ENCODE assay signal across 8 cellular contexts in the genomic region with DNA sequence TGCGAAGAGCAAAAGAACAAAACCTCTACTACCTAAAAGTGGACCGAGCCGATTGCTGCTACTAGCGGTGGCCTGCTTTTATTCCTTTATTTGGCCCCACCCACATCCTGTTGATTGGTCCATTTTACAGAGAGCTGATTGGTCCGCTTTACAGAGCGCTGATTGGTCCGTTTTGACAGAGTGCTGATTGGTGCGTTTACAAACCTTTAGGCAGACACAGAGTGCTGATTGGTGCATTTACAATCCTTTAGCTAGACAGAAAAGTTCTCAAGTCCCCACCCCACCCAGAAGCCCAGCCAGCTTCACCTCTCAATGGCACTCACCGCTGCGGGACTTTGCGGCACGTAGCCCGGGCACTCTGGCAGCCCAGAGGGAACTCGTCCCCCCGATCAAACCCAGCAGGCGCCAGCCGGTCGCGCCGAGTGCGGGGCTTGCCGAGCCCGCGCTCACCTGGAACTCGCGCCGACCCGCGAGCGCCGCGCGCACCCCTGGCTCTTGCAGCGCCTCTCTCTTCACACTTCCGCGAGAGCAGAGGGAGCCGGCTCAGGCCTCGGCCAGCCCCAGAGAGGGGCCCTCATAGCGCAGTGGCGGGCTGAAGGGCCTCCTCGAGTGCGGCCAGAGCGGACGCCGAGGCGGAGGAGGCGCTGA. TPM values are rescaled to one million over a fixed set of nuclear protein-coding genes. Genes with fewer than 3 reads are reported as not detected.
DNase-seq lines count a peak whose midpoint lies in the region; ATAC-seq, FAIRE-seq and TF ChIP-seq lines count a peak whose summit lies in the region.

No MANE protein-coding gene starts in this region.

- H2BK5ac ChIP-seq in mesenchymal stem cell (ENCODE audit: low read depth, low read length, poor library complexity, severe bottlenecking), result no peak overlapping the region

- no peaks in the 10 kb centered on the region for H3K9me3 Mint-ChIP-seq in Calu3 (ENCODE audit: low read depth, unreplicated experiment)

- H4K20me1 ChIP-seq in K562 (replicated peaks; ENCODE audit: control insufficient read depth, insufficient read depth, low read length), result no peaks in the 10 kb centered on the region

- POLR2A ChIA-PET in K562 (lab: Yijun Ruan, JAX), result interaction anchor here (0.6 to 0.8 kb wide), 2 partner anchors 8 to 47 kb away, joined by 3 read pairs; a partner anchor contains a TSS

- no peak overlapping the region for H2BK15ac ChIP-seq in mesenchymal stem cell (ENCODE audit: low read depth, poor library complexity, severe bottlenecking)

- no peak overlapping the region for H2BK120ac ChIP-seq in mesenchymal stem cell (ENCODE audit: low read depth, low read length)

- H3K4me2 ChIP-seq in K562 (ENCODE audit: insufficient read depth, low read length) (no peak overlapping the region), mesenchymal stem cell (ENCODE audit: low read length, poor library complexity, severe bottlenecking) (no peak overlapping the region)

- intact Hi-C loops in Calu3 (cut with micrococcal nuclease; ENCODE audit: unreplicated experiment), result no loop called here
- intact Hi-C loops in K562 (cut with micrococcal nuclease), result no loop called here

- H3K36me3 ChIP-seq in K562 (ENCODE audit: control insufficient read depth, insufficient read depth, low read length) (no peaks in the 10 kb centered on the region), mesenchymal stem cell (ENCODE audit: control insufficient read depth in 1 of 2, insufficient read depth in 2 of 2, low read depth in 1 of 2, low read length in 2 of 2) (no peaks in the 10 kb centered on the region)

- no peak for TF ChIP-seq RAD21 in K562 (CRISPR knock-in tag; conservative IDR thresholded peaks at IDR 0.05 in 1 of 2, IDR thresholded peaks at IDR 0.05 in 1 of 2)

- CTCF ChIA-PET in Calu3 (lab: Charles Lee), result interaction anchor here (0.6 kb wide), 1 partner anchor 267 kb away, joined by 3 read pairs; no protein-coding TSS in a partner anchor
- CTCF ChIA-PET in K562 (lab: Yijun Ruan, JAX; ENCODE audit: low intra/inter-chr PET ratio), result no interaction called here

- H3K79me2 ChIP-seq in K562 (ENCODE audit: control insufficient read depth, insufficient read depth, low read length), result no peaks in the 10 kb centered on the region

- no peak overlapping the region for H3K23ac ChIP-seq in mesenchymal stem cell (ENCODE audit: low read length in 2 of 2)

- no peak overlapping the region for H4K8ac ChIP-seq in mesenchymal stem cell (ENCODE audit: low read length)

- no peak overlapping the region for H2AK5ac ChIP-seq in mesenchymal stem cell (ENCODE audit: low read length, severe bottlenecking)

- no peak overlapping the region for H2BK12ac ChIP-seq in mesenchymal stem cell (ENCODE audit: low read length in 2 of 2)

- 75% methylated on average over 25 of the region's 47 CpGs for WGBS in K562 (ENCODE audit: insufficient coverage, low coverage, missing lambda C conversion rate)
- WGBS in mesenchymal stem cell, result 95% methylated on average over 42 of the region's 47 CpGs

- H2AFZ ChIP-seq in K562 (ENCODE audit: low read depth, low read length) (no peak overlapping the region), mesenchymal stem cell (ENCODE audit: low read depth, low read length) (no peak overlapping the region)

- no peak for FAIRE-seq in K562 (lab: Jason Lieb, UNC)

- no peaks in the 10 kb centered on the region for H3K79me1 ChIP-seq in mesenchymal stem cell (replicated peaks; ENCODE audit: low read length, poor library complexity, severe bottlenecking)

- TF ChIP-seq CTCF in Calu3 (IDR thresholded peaks at IDR 0.05; ENCODE audit: unreplicated experiment) (no peak), K562 (IDR thresholded peaks at IDR 0.05 in 2 of 3, conservative IDR thresholded peaks at IDR 0.05 in 1 of 3; ENCODE audit: insufficient read depth in 2 of 3, low read depth in 1 of 3, low read length in 3 of 3) (no peak)

- peak overlapping the region; percentile 40 for H3K27ac Mint-ChIP-seq in Calu3 (ENCODE audit: unreplicated experiment)

- peaks cover 6 to 21% of the 10 kb centered on the region in 2 experiments; a peak in 3 of 5 replicates for H3K27me3 ChIP-seq in K562 (ENCODE audit: control insufficient read depth in 2 of 2, insufficient read depth in 2 of 2, low read length in 2 of 2)
- H3K27me3 ChIP-seq in mesenchymal stem cell (ENCODE audit: control insufficient read depth in 1 of 2, insufficient read depth in 1 of 2, low read length in 2 of 2), result no peaks in the 10 kb centered on the region

- H3K9ac ChIP-seq in K562 (ENCODE audit: insufficient read depth in 1 of 2, low read depth in 2 of 2, low read length in 2 of 2), result no peak overlapping the region
- H3K9ac ChIP-seq in mesenchymal stem cell (ENCODE audit: low read length), result peak overlapping the region; percentile 55

- in situ Hi-C loops in K562 (cut with MboI), result no loop called here

- no TSS peak for BruUV-seq in Calu3 (replicated peaks; lab: Mats Ljungman, UMichigan)
- BruUV-seq in K562 (replicated peaks; lab: Mats Ljungman, UMichigan), result no TSS peak

- H3K4me3 ChIP-seq in K562, result no peak overlapping the region
- H3K4me3 ChIP-seq in mesenchymal stem cell (ENCODE audit: insufficient read depth in 1 of 2, low read depth in 1 of 2, low read length in 2 of 2), result peak overlapping the region in 1 of 2 experiments; percentile 72

- no peaks in the 10 kb centered on the region for H3K9me1 ChIP-seq in K562 (ENCODE audit: control insufficient read depth, insufficient read depth, low read length)

- DNase-seq in Calu3 (peak; percentile 60), HK-2 (ENCODE audit: unreplicated experiment) (peak; percentile 43), K562 (ENCODE audit: extremely low read depth in 1 of 4, low spot score in 3 of 4) (no peak), mesenchymal stem cell (no peak), AG08396 (ENCODE audit: low spot score) (no peak), NCI-H2081 (lab: John Stamatoyannopoulos, UW) (no peak), NCI-H446 (lab: John Stamatoyannopoulos, UW) (no peak), cortex of kidney (lab: John Stamatoyannopoulos, UW) (no peak)

- H3K27ac ChIP-seq in K562 (ENCODE audit: extremely low read depth, low read depth, low read length) (no peak overlapping the region), mesenchymal stem cell (ENCODE audit: low read length, poor library complexity, severe bottlenecking) (no peak overlapping the region)

- H3K4me3 Mint-ChIP-seq in Calu3 (ENCODE audit: low read depth, unreplicated experiment), result peak overlapping the region; percentile 77

- H4K91ac ChIP-seq in mesenchymal stem cell (ENCODE audit: low read length), result no peak overlapping the region

- no peak for TF ChIP-seq POLR2A in K562 (conservative IDR thresholded peaks at IDR 0.05)

- H3K36me3 Mint-ChIP-seq in Calu3 (ENCODE audit: insufficient read depth, unreplicated experiment), result peaks cover 17% of the 10 kb centered on the region

- no peak overlapping the region for H3K18ac ChIP-seq in mesenchymal stem cell (ENCODE audit: low read depth in 1 of 2, low read length in 2 of 2)

- no peak for TF ChIP-seq EP300 in K562 (IDR thresholded peaks at IDR 0.05; ENCODE audit: low read length)

- peaks cover 8% of the 10 kb centered on the region for H3K4me1 Mint-ChIP-seq in Calu3 (ENCODE audit: low read depth, unreplicated experiment)

- ATAC-seq in K562, result no peak

- no peaks in the 10 kb centered on the region for H3K27me3 Mint-ChIP-seq in Calu3 (ENCODE audit: unreplicated experiment)

- H3K4me1 ChIP-seq in K562 (replicated peaks in 1 of 2; ENCODE audit: control insufficient read depth in 2 of 2, insufficient read depth in 2 of 2, low read length in 2 of 2) (no peaks in the 10 kb centered on the region; a peak in 1 of 5 replicates), mesenchymal stem cell (ENCODE audit: control insufficient read depth, insufficient read depth, low read depth, low read length) (no peaks in the 10 kb centered on the region)

- H3K9me3 ChIP-seq in K562 (replicated peaks; ENCODE audit: control insufficient read depth, insufficient read depth, low read depth, low read length) (no peaks in the 10 kb centered on the region), mesenchymal stem cell (ENCODE audit: control insufficient read depth, low read length) (peaks cover 5% of the 10 kb centered on the region)

- no peak overlapping the region for H3K4ac ChIP-seq in mesenchymal stem cell (ENCODE audit: low read depth in 1 of 2, low read length in 2 of 2)

- H3K14ac ChIP-seq in mesenchymal stem cell (ENCODE audit: low read length in 2 of 2), result no peak overlapping the region

TF ChIP-seq in K562, 482 proteins besides CTCF, POLR2A, EP300 and RAD21 (continues in another document):
- no peak for TF ChIP-seq PHTF2 (CRISPR knock-in tag; IDR thresholded peaks at IDR 0.05)
- TF ChIP-seq SRSF3 (IDR thresholded peaks at IDR 0.05; ENCODE audit: insufficient read depth, low read length), result no peak

RNA-seq across cellular contexts. Expression of a gene that starts 8.7 kb away (rescaled TPM):
- total RNA-seq in Calu3 (2022) (37.4 and 38.6 TPM in 2 replicates), K562 (2014; rRNA removed) (0.05 and 0.78 TPM in 2 replicates), K562 (2014; rRNA removed; fragmentation: Illumina TruSeq; extraction: Trizol) (0.35 and 0.51 TPM in 2 replicates), K562 (2015; rRNA removed; fragmentation: Illumina TruSeq; extraction: Trizol) (0.19 and 0.36 TPM in 2 replicates), K562 (2021) (0.22 and 0.83 TPM in 2 replicates)
- 0.88 and 1.0 TPM in 2 replicates for total RNA-seq in K562 (2011; cell fraction: chromatin; rRNA removed; ENCODE audit: low replicate concordance)
- 0.26 and 0.33 TPM in 2 replicates for total RNA-seq in K562 (2011; cell fraction: nucleolus; rRNA removed)
- 0.22 and 0.76 TPM in 2 replicates for total RNA-seq in K562 (2011; cell fraction: nucleoplasm; rRNA removed)
- polyA plus RNA-seq in K562 (2011; rRNA removed) (0.46 and 1.2 TPM in 2 replicates), K562 (2014; fragmentation: Illumina TruSeq; extraction: Trizol) (0.21 and 0.27 TPM in 2 replicates), K562 (2014; fragmentation: Nextera tagmentation; extraction: Ambion mirVana) (under 1 TPM; 0.08 to 0.10 TPM), K562 (2014; rRNA removed) (0.03 and 0.44 TPM in 2 replicates)
- 0.16 and 0.34 TPM in 2 replicates for polyA plus RNA-seq in K562 (2011; cell fraction: cytosol; rRNA removed)
- 0.20 and 1.1 TPM in 2 replicates for polyA plus RNA-seq in K562 (2011; cell fraction: nucleus; rRNA removed)
- 0.14 and 0.22 TPM in 2 replicates for polyA plus RNA-seq in K562 (2012)
- polyA minus RNA-seq in K562 (2011; rRNA and poly(A)+ RNA removed), result 1.1 and 4.9 TPM in 2 replicates
- polyA minus RNA-seq in K562 (2011; cell fraction: cytosol; rRNA and poly(A)+ RNA removed), result 1.9 TPM in 1 of 2 replicates, not detected in the other
- 0.13 and 2.7 TPM in 2 replicates for polyA minus RNA-seq in K562 (2011; cell fraction: nucleus; rRNA and poly(A)+ RNA removed)
- 5.6 TPM for polyA plus RNA-seq in mesenchymal stem cell (2013, experiment 1 of 2)
- polyA plus RNA-seq in mesenchymal stem cell (2013, experiment 2 of 2), result 5.3 TPM

Comparison
In these comparisons a context has a peak if more than half of its experiments do, and no peak if none do; other contexts are left out.
1. DNase-seq: peak in Calu3 (single experiment) and HK-2 (single experiment); none in K562 (0 of 4), mesenchymal stem cell (single experiment), AG08396 (single experiment), NCI-H2081 (0 of 2), NCI-H446 (0 of 2) and cortex of kidney (single experiment).
2. RNA of a gene that starts 8.7 kb away (total RNA-seq): 37.4 to 38.6 TPM in Calu3; 0.05 to 1.0 TPM in K562; every median in the first group is over 10 times any median in the second.